Comparison of ENCODE assay signal across 12 cellular contexts in genomic region chr7:5064391-5065106, GRCh38. TPM values are rescaled to one million over a fixed set of nuclear protein-coding genes. Genes with fewer than 3 reads are reported as not detected.
DNase-seq lines count a peak whose midpoint lies in the region; TF ChIP-seq lines count a peak whose summit lies in the region.
"Had no signal": no experiment of that assay in that cellular context is flagged by ENCODE, and none has a peak within 500 bp of the region (broad histone marks: within the 10 kb centered on the region; RNA-seq: fewer than 3 reads in every experiment).

No MANE protein-coding gene starts in this region.

- CTCF ChIA-PET in activated CD4-positive, alpha-beta T cell treated with anti-CD3 and anti-CD28 coated beads, Interleukin-2, amount 10 ng/mL, durations not matched to agents 7 days and 5 days (lab: Charles Lee), result no interaction called here

- H3K4me2 ChIP-seq in fibroblast of lung (ENCODE audit: extremely low read depth, insufficient read depth, low read length), result no peak overlapping the region
- no peak overlapping the region for H3K4me2 ChIP-seq in smooth muscle cell

- POLR2A ChIA-PET in activated CD4-positive, alpha-beta T cell treated with anti-CD3 and anti-CD28 coated beads, Interleukin-2, amount 10 ng/mL, durations not matched to agents 7 days and 5 days (lab: Charles Lee), result no interaction called here

- H3K9ac ChIP-seq in fibroblast of lung (ENCODE audit: insufficient read depth, low read length) (no peak overlapping the region), smooth muscle cell (ENCODE audit: low read depth) (no peak overlapping the region)

- H3K27me3 ChIP-seq in fibroblast of lung (ENCODE audit: control insufficient read depth, insufficient read depth, low read length) (no peaks in the 10 kb centered on the region), smooth muscle cell (ENCODE audit: low read depth) (no peaks in the 10 kb centered on the region), HAP-1 (ENCODE audit: low read depth) (no peaks in the 10 kb centered on the region)
- H3K27me3 ChIP-seq: tibial nerve had no signal

- H2AFZ ChIP-seq in fibroblast of lung (ENCODE audit: low read length), result no peak overlapping the region
- no peak overlapping the region for H2AFZ ChIP-seq in smooth muscle cell (ENCODE audit: low read depth)

- no peak overlapping the region for H3K4me3 Mint-ChIP-seq in activated CD4-positive, alpha-beta T cell treated with anti-CD3 and anti-CD28 coated beads, Interleukin-2, amount 10 ng/mL, durations not matched to agents 7 days and 5 days
- H3K4me3 Mint-ChIP-seq: naive B cell had no signal

- H3K36me3 ChIP-seq in fibroblast of lung (ENCODE audit: control insufficient read depth, insufficient read depth, low read length), result peaks cover 12% of the 10 kb centered on the region
- peaks cover 94% of the 10 kb centered on the region for H3K36me3 ChIP-seq in smooth muscle cell (ENCODE audit: low read depth)
- H3K36me3 ChIP-seq in HAP-1 (replicated peaks), result peaks cover 65% of the 10 kb centered on the region

- H3K27me3 Mint-ChIP-seq in activated CD4-positive, alpha-beta T cell treated with anti-CD3 and anti-CD28 coated beads, Interleukin-2, amount 10 ng/mL, durations not matched to agents 7 days and 5 days, result no peaks in the 10 kb centered on the region
- H3K27me3 Mint-ChIP-seq: effector memory CD8-positive, alpha-beta T cell; naive B cell had no signal

- DNase-seq in activated CD4-positive, alpha-beta T cell treated with anti-CD3 and anti-CD28 coated beads, Interleukin-2, amount 10 ng/mL, durations not matched to agents 7 days and 5 days, result no peak
- DNase-seq in activated CD4-positive, alpha-beta T cell treated with anti-CD3 and anti-CD28 coated beads for 48 hours, result no peak
- DNase-seq in OCI-M1 (lab: John Stamatoyannopoulos, UW), result peak; percentile 3
- peak; percentile 34 to 39 for DNase-seq in fibroblast of lung (ENCODE audit: low read depth in 2 of 2)
- DNase-seq in smooth muscle cell (lab: John Stamatoyannopoulos, UW; ENCODE audit: unreplicated experiment), result no peak
- DNase-seq in SHP77 (lab: John Stamatoyannopoulos, UW), result no peak
- DNase-seq in HAP-1 (ENCODE audit: low spot score in 2 of 2), result no peak
- DNase-seq in iPS-NIHi11 (ENCODE audit: low spot score), result no peak
- DNase-seq: effector memory CD8-positive, alpha-beta T cell; naive B cell; NCI-H187 had no signal

- H4K20me1 ChIP-seq in fibroblast of lung (ENCODE audit: control insufficient read depth, extremely low read depth, insufficient read depth, low read length) (no peaks in the 10 kb centered on the region), smooth muscle cell (ENCODE audit: low read depth) (no peaks in the 10 kb centered on the region)

- in situ Hi-C loops in HAP-1 (cut with MboI; ENCODE audit: low sequenced_read_pairs), result no loop called here

- H3K4me3 ChIP-seq in fibroblast of lung (replicated peaks in 1 of 4; ENCODE audit: control extremely low read depth in 1 of 4, insufficient read depth in 1 of 4, low read depth in 3 of 4, low read length in 4 of 4) (no peak overlapping the region), smooth muscle cell (peak overlapping the region; percentile 27), HAP-1 (no peak overlapping the region)
- H3K4me3 ChIP-seq: tibial nerve had no signal

- peaks cover 93% of the 10 kb centered on the region for H3K36me3 Mint-ChIP-seq in activated CD4-positive, alpha-beta T cell treated with anti-CD3 and anti-CD28 coated beads, Interleukin-2, amount 10 ng/mL, durations not matched to agents 7 days and 5 days (ENCODE audit: low read depth)

- H3K79me2 ChIP-seq in fibroblast of lung (ENCODE audit: control insufficient read depth, insufficient read depth, low read length), result no peaks in the 10 kb centered on the region
- no peaks in the 10 kb centered on the region for H3K79me2 ChIP-seq in smooth muscle cell (ENCODE audit: low read depth)

- H3K4me1 ChIP-seq in fibroblast of lung (ENCODE audit: control insufficient read depth, extremely low read depth, insufficient read depth, low read length) (no peaks in the 10 kb centered on the region), smooth muscle cell (ENCODE audit: low read depth) (no peaks in the 10 kb centered on the region), HAP-1 (no peaks in the 10 kb centered on the region)
- H3K4me1 ChIP-seq: tibial nerve had no signal

- peaks cover 84% of the 10 kb centered on the region for H3K9me3 Mint-ChIP-seq in activated CD4-positive, alpha-beta T cell treated with anti-CD3 and anti-CD28 coated beads, Interleukin-2, amount 10 ng/mL, durations not matched to agents 7 days and 5 days

- H3F3A ChIP-seq in smooth muscle cell (ENCODE audit: low read depth), result peaks cover 27% of the 10 kb centered on the region

- H3K4me1 Mint-ChIP-seq in activated CD4-positive, alpha-beta T cell treated with anti-CD3 and anti-CD28 coated beads, Interleukin-2, amount 10 ng/mL, durations not matched to agents 7 days and 5 days, result no peaks in the 10 kb centered on the region
- H3K4me1 Mint-ChIP-seq: naive B cell had no signal

- no peak overlapping the region for H3K27ac ChIP-seq in fibroblast of lung (ENCODE audit: insufficient read depth, low read length)
- H3K27ac ChIP-seq in smooth muscle cell (ENCODE audit: low read depth), result no peak overlapping the region
- H3K27ac ChIP-seq: tibial nerve had no signal

- no peak for TF ChIP-seq CTCF in fibroblast of lung (conservative IDR thresholded peaks at IDR 0.05 in 1 of 2, IDR thresholded peaks at IDR 0.05 in 1 of 2; ENCODE audit: low read depth in 1 of 2, low read length in 2 of 2)
- no peak for TF ChIP-seq CTCF in smooth muscle cell (IDR thresholded peaks at IDR 0.05; ENCODE audit: borderline replicate concordance, insufficient read depth, poor library complexity, severe bottlenecking)

- peaks cover 15% of the 10 kb centered on the region for H3K9me3 ChIP-seq in fibroblast of lung (ENCODE audit: control insufficient read depth, insufficient read depth, low read depth, low read length)
- H3K9me3 ChIP-seq in smooth muscle cell (replicated peaks; ENCODE audit: low read depth), result peaks cover 97% of the 10 kb centered on the region
- peaks cover 58% of the 10 kb centered on the region for H3K9me3 ChIP-seq in HAP-1

- H3K27ac Mint-ChIP-seq in activated CD4-positive, alpha-beta T cell treated with anti-CD3 and anti-CD28 coated beads, Interleukin-2, amount 10 ng/mL, durations not matched to agents 7 days and 5 days, result peak overlapping the region; percentile 15
- H3K27ac Mint-ChIP-seq: effector memory CD8-positive, alpha-beta T cell had no signal

- 96% methylated on average over 12 of the region's 12 CpGs for WGBS in smooth muscle cell (ENCODE audit: low lambda C conversion rate)

RNA-seq across cellular contexts. Expression of gene RBAK, which starts 18.9 kb away (rescaled TPM):
- total RNA-seq in activated CD4-positive, alpha-beta T cell treated with anti-CD3 and anti-CD28 coated beads, Interleukin-2, amount 10 ng/mL, durations not matched to agents 7 days and 5 days, result 10 to 100 TPM; 15.7 to 16.1 TPM
- total RNA-seq in fibroblast of lung (6.9 TPM in 2 replicates), smooth muscle cell (13.1 and 13.8 TPM in 2 replicates)
- polyA plus RNA-seq in fibroblast of lung (3.0 and 4.3 TPM in 2 replicates), smooth muscle cell (2.6 and 4.6 TPM in 2 replicates)
- 3.1 and 4.2 TPM in 2 replicates for polyA plus RNA-seq in fibroblast of lung (2012)
- 0.63 and 1.3 TPM in 2 replicates for polyA minus RNA-seq in fibroblast of lung (ENCODE audit: low replicate concordance)

Comparison
In these comparisons a context has a peak if more than half of its experiments do, and no peak if none do; other contexts are left out.
1. DNase-seq: peak in OCI-M1 (single experiment) and fibroblast of lung (2 of 2); none in activated CD4-positive, alpha-beta T cell treated with anti-CD3 and anti-CD28 coated beads, Interleukin-2, amount 10 ng/mL, durations not matched to agents 7 days and 5 days (single experiment), activated CD4-positive, alpha-beta T cell treated with anti-CD3 and anti-CD28 coated beads for 48 hours (single experiment), smooth muscle cell (single experiment), SHP77 (0 of 2), HAP-1 (0 of 2) and iPS-NIHi11 (single experiment).